ENCODE assay signal across 27 cellular contexts in the genomic region with DNA sequence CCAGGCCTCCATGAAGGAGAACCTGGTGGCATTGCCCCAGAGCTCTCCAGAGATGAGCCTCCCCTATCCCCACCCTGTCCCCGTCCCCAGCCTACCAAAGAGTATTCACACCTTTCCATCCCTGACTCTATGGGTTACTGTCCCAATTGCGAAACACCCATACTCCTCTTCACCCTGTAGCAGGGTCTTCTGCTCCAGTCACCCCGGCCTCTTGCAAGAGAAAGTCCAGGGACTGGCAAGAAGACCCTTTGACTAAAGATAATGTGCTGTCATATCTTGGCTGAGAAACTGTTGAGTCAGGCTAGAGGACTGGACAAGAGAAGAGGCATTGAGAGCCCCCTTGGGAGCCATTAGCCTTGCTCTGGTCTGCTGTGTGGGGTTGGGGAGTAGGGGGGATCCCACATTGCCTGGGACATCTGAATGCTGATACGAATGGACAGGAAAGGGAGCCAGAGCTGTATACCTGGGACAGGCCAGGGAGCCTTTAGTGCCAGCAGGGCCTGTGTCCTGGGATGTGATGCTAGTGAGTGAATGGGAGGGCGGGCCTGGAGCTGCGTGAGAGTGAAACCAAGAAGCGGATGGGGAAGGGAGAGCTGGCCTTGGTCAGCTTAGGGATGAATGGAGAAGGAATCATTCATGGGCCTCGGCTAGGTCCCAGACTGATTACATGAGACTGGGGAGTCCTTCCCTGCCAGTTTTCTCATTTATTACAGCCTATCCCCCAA. TPM values are rescaled to one million over a fixed set of nuclear protein-coding genes. Genes with fewer than 3 reads are reported as not detected.
DNase-seq lines count a peak whose midpoint lies in the region; ATAC-seq, FAIRE-seq and TF ChIP-seq lines count a peak whose summit lies in the region.
"Had no signal": no experiment of that assay in that cellular context is flagged by ENCODE, and none has a peak within 500 bp of the region (broad histone marks: within the 10 kb centered on the region; RNA-seq: fewer than 3 reads in every experiment).

No MANE protein-coding gene starts in this region.

- no peak overlapping the region for H3K27ac ChIP-seq in HepG2 (ENCODE audit: extremely low read length, insufficient read depth, low read length)
- no peak overlapping the region for H3K27ac ChIP-seq in right lobe of liver
- H3K27ac ChIP-seq in neuronal stem cell (replicated peaks; ENCODE audit: low read length): no peak overlapping the region
- H3K27ac ChIP-seq: BLaER1 had no signal

- no peak overlapping the region for H2BK15ac ChIP-seq in neuronal stem cell (ENCODE audit: low read length)

- H2BK12ac ChIP-seq in neuronal stem cell (ENCODE audit: low read length): no peak overlapping the region

- H3K4me1 ChIP-seq in HepG2 (ENCODE audit: insufficient read depth, low read length) (peaks cover 15% of the 10 kb centered on the region), right lobe of liver (no peaks in the 10 kb centered on the region), neuronal stem cell (ENCODE audit: control insufficient read depth in 2 of 2, insufficient read depth in 1 of 2, low read depth in 1 of 2, low read length in 2 of 2) (no peaks in the 10 kb centered on the region)
- H3K4me1 ChIP-seq: BE2C, BLaER1 had no signal

- H3K4me2 ChIP-seq in HepG2 (ENCODE audit: low read depth, low read length): no peak overlapping the region
- no peak overlapping the region for H3K4me2 ChIP-seq in neuronal stem cell (ENCODE audit: insufficient read depth, low read length, poor library complexity, severe bottlenecking)
- H3K4me2 ChIP-seq: BLaER1 had no signal

- H2AK5ac ChIP-seq in neuronal stem cell (ENCODE audit: low read depth, low read length): no peak overlapping the region

- no peak overlapping the region for H3K23ac ChIP-seq in neuronal stem cell (ENCODE audit: low read depth, low read length, poor library complexity)

- no peaks in the 10 kb centered on the region for H3K27me3 ChIP-seq in HepG2 (ENCODE audit: control insufficient read depth in 1 of 2, insufficient read depth in 2 of 2, low read length in 2 of 2)
- no peaks in the 10 kb centered on the region for H3K27me3 ChIP-seq in right lobe of liver
- peaks cover 0 to 4% (median 0%) of the 10 kb centered on the region in 3 experiments for H3K27me3 ChIP-seq in neuronal stem cell (ENCODE audit: control insufficient read depth in 3 of 3, insufficient read depth in 3 of 3, low read depth in 1 of 3, low read length in 3 of 3)
- H3K27me3 ChIP-seq in H7 (ENCODE audit: control insufficient read depth, insufficient read depth, low read length): no peaks in the 10 kb centered on the region
- H3K27me3 ChIP-seq: BE2C had no signal

- POLR2A ChIA-PET in HepG2 (lab: Yijun Ruan, JAX): no interaction called here

- no peak overlapping the region for H2BK120ac ChIP-seq in neuronal stem cell (ENCODE audit: low read depth, low read length)

- intact Hi-C loops in HepG2 (cut with micrococcal nuclease; ENCODE audit: unreplicated experiment): no loop called here
- intact Hi-C loops in right lobe of liver (cut with DNase I): no loop called here

- H4K20me1 ChIP-seq in HepG2 (ENCODE audit: insufficient read depth, low read length): no peaks in the 10 kb centered on the region
- H4K20me1 ChIP-seq: BLaER1 had no signal

- H3K4me3 ChIP-seq in HepG2 (replicated peaks in 1 of 3; ENCODE audit: insufficient read depth in 1 of 3, low read depth in 2 of 3, low read length in 3 of 3): no peak overlapping the region
- no peak overlapping the region for H3K4me3 ChIP-seq in right lobe of liver
- H3K4me3 ChIP-seq in neuronal stem cell (ENCODE audit: low read length in 2 of 2): no peak overlapping the region
- no peak overlapping the region for H3K4me3 ChIP-seq in H7 (ENCODE audit: insufficient read depth, low read depth, low read length)
- H3K4me3 ChIP-seq: BLaER1, GM12878 had no signal

- no peak overlapping the region for H4K8ac ChIP-seq in neuronal stem cell (ENCODE audit: low read depth, low read length)

- H4K91ac ChIP-seq in neuronal stem cell (ENCODE audit: low read depth, low read length, poor library complexity): no peak overlapping the region

- BruUV-seq in HepG2 (replicated peaks; lab: Mats Ljungman, UMichigan): no TSS peak

- in situ Hi-C loops in HepG2 (cut with HindIII; ENCODE audit: extremely low pct_ligation_motif_present, low pct_unique_long_range_greater_than_20kb): no loop called here

- H3K79me2 ChIP-seq in HepG2 (ENCODE audit: insufficient read depth, low read length): no peaks in the 10 kb centered on the region

- TF ChIP-seq POLR2A in HepG2 (IDR thresholded peaks at IDR 0.05; ENCODE audit: insufficient read depth in 1 of 2, low read depth in 2 of 2, low read length in 2 of 2) (no peak), right lobe of liver (IDR thresholded peaks at IDR 0.05) (no peak)

- no peak overlapping the region for H2BK5ac ChIP-seq in neuronal stem cell (ENCODE audit: low read length)

- peaks cover 3% of the 10 kb centered on the region for H3K79me1 ChIP-seq in neuronal stem cell (ENCODE audit: low read depth, low read length)

- TF ChIP-seq CTCF in HepG2 (CRISPR knock-in tag; IDR thresholded peaks at IDR 0.05) (no peak), right lobe of liver (IDR thresholded peaks at IDR 0.05) (no peak)

- H3K18ac ChIP-seq in neuronal stem cell (ENCODE audit: low read length): no peak overlapping the region

- H3K9ac ChIP-seq in HepG2 (ENCODE audit: insufficient read depth, low read depth, low read length): no peak overlapping the region
- H3K9ac ChIP-seq in neuronal stem cell (ENCODE audit: low read depth, low read length, poor library complexity): peak overlapping the region; percentile 21
- H3K9ac ChIP-seq: BLaER1 had no signal

- no peak for FAIRE-seq in HepG2 (lab: Jason Lieb, UNC)
- FAIRE-seq: A204.1, GM12878, GM12892, GM18507 had no signal

- H3K4ac ChIP-seq in neuronal stem cell (ENCODE audit: low read length): no peak overlapping the region

- DNase-seq in HepG2 (ENCODE audit: low spot score) (no peak), right lobe of liver (no peak), neuronal stem cell (ENCODE audit: low spot score) (no peak), H7 (no peak)
- DNase-seq in activated T-cell treated with anti-CD3 and anti-CD28 coated beads, Interleukin-2, amount 50 U/mL, for 48 hours: no peak
- DNase-seq: 8988T; ACHN; BE2C; C1 segment of cervical spinal cord; CD4-positive, alpha-beta memory T cell; CD4-positive, CD25-positive, alpha-beta regulatory T cell; CD8-positive, alpha-beta memory T cell; COR-L47; DMS 273 treated with DMSO at 0.1 percent for 48 hours; DMS153; DMS53; DMS79; DND-41; EL; GDM1 had no signal

- no peak for TF ChIP-seq EP300 in HepG2 (IDR thresholded peaks at IDR 0.05; ENCODE audit: low read depth in 2 of 2, low read length in 2 of 2)
- no peak for TF ChIP-seq EP300 in HepG2 (CRISPR knock-in tag; IDR thresholded peaks at IDR 0.05; ENCODE audit: borderline replicate concordance)

- CTCF ChIA-PET in HepG2 (lab: Yijun Ruan, JAX; ENCODE audit: low intra/inter-chr PET ratio, low total read pairs): no interaction called here

- ATAC-seq in HepG2 (no peak), right lobe of liver (no peak)
- ATAC-seq: GM12878 had no signal

- no peak overlapping the region for H3K14ac ChIP-seq in neuronal stem cell (ENCODE audit: low read length)

- no peak for TF ChIP-seq RAD21 in HepG2 (CRISPR knock-in tag; IDR thresholded peaks at IDR 0.05)

- H3K9me3 ChIP-seq in HepG2 (ENCODE audit: low read length) (no peaks in the 10 kb centered on the region), right lobe of liver (no peaks in the 10 kb centered on the region), neuronal stem cell (replicated peaks in 1 of 2; ENCODE audit: control insufficient read depth in 2 of 2, insufficient read depth in 1 of 2, low read depth in 1 of 2, low read length in 2 of 2) (peaks cover 0 to 3% of the 10 kb centered on the region in 2 donors)
- H3K9me3 ChIP-seq: BE2C had no signal

- H3K36me3 ChIP-seq in HepG2 (replicated peaks in 1 of 2; ENCODE audit: control insufficient read depth in 1 of 2, insufficient read depth in 2 of 2, low read length in 2 of 2) (no peaks in the 10 kb centered on the region), right lobe of liver (no peaks in the 10 kb centered on the region), neuronal stem cell (replicated peaks in 1 of 2; ENCODE audit: control insufficient read depth in 2 of 2, insufficient read depth in 2 of 2, low read length in 2 of 2) (no peaks in the 10 kb centered on the region), H7 (replicated peaks; ENCODE audit: control insufficient read depth, insufficient read depth, low read length) (no peaks in the 10 kb centered on the region)
- H3K36me3 ChIP-seq: BE2C, BLaER1 had no signal

- 95% methylated on average over 8 of the region's 8 CpGs for WGBS in HepG2 (ENCODE audit: low lambda C conversion rate)
- 66% methylated on average over 6 of the region's 8 CpGs for WGBS in right lobe of liver (ENCODE audit: insufficient coverage, low coverage, low lambda C conversion rate, missing lambda C conversion rate)
- WGBS in neuronal stem cell (ENCODE audit: extremely low coverage in 2 of 2, insufficient read length in 2 of 2, insufficient replicate concordance in 1 of 2), 2 donors: no CpG with 5 or more reads among the region's 8 CpGs

- H2AFZ ChIP-seq in HepG2 (ENCODE audit: low read length): no peak overlapping the region
- no peak overlapping the region for H2AFZ ChIP-seq in neuronal stem cell (ENCODE audit: low read length)

RNA-seq across cellular contexts. Expression of a gene that starts 27.1 kb away (rescaled TPM):
- total RNA-seq in HepG2 (2016; rRNA removed; fragmentation: Illumina TruSeq; extraction: Trizol) (3.0 and 4.0 TPM in 2 replicates), right lobe of liver (under 1 TPM; 0.13 to 0.40 (median 0.20) TPM)
- total RNA-seq in HepG2 (2016; cell fraction: cytosol; rRNA removed; fragmentation: Illumina TruSeq; extraction: Trizol; ENCODE audit: low read depth): 0.51 and 0.53 TPM in 2 replicates
- 2.9 and 4.3 TPM in 2 replicates for total RNA-seq in HepG2 (2016; cell fraction: insoluble cytoplasmic fraction; rRNA removed; fragmentation: Illumina TruSeq; extraction: Trizol)
- 2.2 and 2.4 TPM in 2 replicates for total RNA-seq in HepG2 (2016; cell fraction: membrane; rRNA removed; fragmentation: Illumina TruSeq; extraction: Trizol)
- total RNA-seq in HepG2 (2016; cell fraction: nucleus; rRNA removed; fragmentation: Illumina TruSeq; extraction: Trizol): 2.8 and 3.2 TPM in 2 replicates
- polyA plus RNA-seq in HepG2 (2011; rRNA removed): 2.2 and 2.3 TPM in 2 replicates
- 1.9 and 2.0 TPM in 2 replicates for polyA plus RNA-seq in HepG2 (2011; cell fraction: cytosol; rRNA removed)
- polyA plus RNA-seq in HepG2 (2011; cell fraction: nucleus; rRNA removed): 1.9 and 2.1 TPM in 2 replicates
- 2.1 and 3.3 TPM in 2 replicates for polyA plus RNA-seq in HepG2 (2012)
- polyA plus RNA-seq in HepG2 (2016; cell fraction: cytosol; fragmentation: Illumina TruSeq; extraction: Trizol; ENCODE audit: low read depth): 0.44 TPM in 2 replicates
- 4.5 and 5.5 TPM in 2 replicates for polyA plus RNA-seq in HepG2 (2016; cell fraction: insoluble cytoplasmic fraction; fragmentation: Illumina TruSeq; extraction: Trizol; ENCODE audit: low read depth)
- 1.8 and 2.0 TPM in 2 replicates for polyA plus RNA-seq in HepG2 (2016; cell fraction: membrane; fragmentation: Illumina TruSeq; extraction: Trizol; ENCODE audit: low read depth)
- 5.1 and 5.2 TPM in 2 replicates for polyA plus RNA-seq in HepG2 (2016; cell fraction: nucleus; fragmentation: Illumina TruSeq; extraction: Trizol; ENCODE audit: insufficient read depth, low read depth)
- 2.7 TPM in 1 of 2 replicates, not detected in the other for polyA minus RNA-seq in HepG2 (2011; rRNA and poly(A)+ RNA removed; ENCODE audit: low replicate concordance)
- polyA minus RNA-seq in HepG2 (2011; cell fraction: cytosol; rRNA and poly(A)+ RNA removed): 1.5 and 1.8 TPM in 2 replicates
- polyA minus RNA-seq in HepG2 (2011; cell fraction: nucleus; rRNA and poly(A)+ RNA removed): 1.7 TPM in 2 replicates
- 4.4 TPM for polyA plus RNA-seq in neuronal stem cell (2013, experiment 1 of 2)
- polyA plus RNA-seq in neuronal stem cell (2013, experiment 2 of 2): 4.5 TPM
- total RNA-seq in H7 (2014; rRNA removed; shearing (Covaris generic)): 5.4 and 7.4 TPM in 2 replicates
- total RNA-seq: CD4-positive, alpha-beta memory T cell; CD4-positive, CD25-positive, alpha-beta regulatory T cell; GM12878 had no signal
- polyA plus RNA-seq: AG04450; CD14-positive monocyte; CD4-positive, CD25-positive, alpha-beta regulatory T cell; CD8-positive, alpha-beta memory T cell; GM12878 had no signal
